11 cellular contexts compared by ENCODE assay signal in genomic region chr1:6455752-6456520, GRCh38. TPM values are rescaled to one million over a fixed set of nuclear protein-coding genes. Genes with fewer than 3 reads are reported as not detected.
DNase-seq lines count a peak whose midpoint lies in the region; ATAC-seq, FAIRE-seq and TF ChIP-seq lines count a peak whose summit lies in the region.
"Not testable (repeated sequence)": the region's sequence is repeated elsewhere in the genome, so short reads cannot be mapped to it uniquely, and the experiment has no call there.
"Had no signal": no experiment of that assay in that cellular context is flagged by ENCODE, and none has a peak within 500 bp of the region (broad histone marks: within the 10 kb centered on the region; RNA-seq: fewer than 3 reads in every experiment).

No MANE protein-coding gene starts in this region.

- not testable (repeated sequence) for H3K9ac ChIP-seq in astrocyte (ENCODE audit: low read length); endothelial cell of umbilical vein (replicated peaks; ENCODE audit: extremely low read depth, insufficient read depth, low read length)

- peaks cover 10% of the 10 kb centered on the region for H4K20me1 ChIP-seq in astrocyte (ENCODE audit: insufficient read depth, low read length)
- H4K20me1 ChIP-seq in endothelial cell of umbilical vein (replicated peaks; ENCODE audit: control insufficient read depth, extremely low read depth, insufficient read depth, low read length): not testable (repeated sequence)

- H3K79me2 ChIP-seq in astrocyte (ENCODE audit: insufficient read depth, low read length); endothelial cell of umbilical vein (ENCODE audit: control insufficient read depth, insufficient read depth, low read length): not testable (repeated sequence)

- ATAC-seq in naive thymus-derived CD4-positive, alpha-beta T cell: not testable (repeated sequence)

- not testable (repeated sequence) for H3K27ac ChIP-seq in astrocyte (ENCODE audit: low read depth, low read length); endothelial cell of umbilical vein (ENCODE audit: insufficient read depth, low read depth, low read length); naive thymus-derived CD4-positive, alpha-beta T cell (ENCODE audit: low read depth, low read length)

- H3K9me3 Mint-ChIP-seq in T-helper 2 cell treated with Interferon-gamma antibody and Interleukin-4, amounts not matched to agents 5 μg/mL and 100 μg/mL, for 36 hours; astrocyte (ENCODE audit: unreplicated experiment); naive thymus-derived CD4-positive, alpha-beta T cell: not testable (repeated sequence)

- peaks cover 47% of the 10 kb centered on the region for H3K27me3 Mint-ChIP-seq in T-helper 2 cell treated with Interferon-gamma antibody and Interleukin-4, amounts not matched to agents 5 μg/mL and 100 μg/mL, for 36 hours (ENCODE audit: low read depth)
- peaks cover 18% of the 10 kb centered on the region for H3K27me3 Mint-ChIP-seq in astrocyte (ENCODE audit: low read depth, unreplicated experiment)
- H3K27me3 Mint-ChIP-seq in naive thymus-derived CD4-positive, alpha-beta T cell: peaks cover 14 to 46% (median 20%) of the 10 kb centered on the region in 5 donors

- FAIRE-seq in HTR-8/SVneo (lab: Jason Lieb, UNC): peak; percentile 33
- not testable (repeated sequence) for FAIRE-seq in astrocyte (lab: Jason Lieb, UNC); endothelial cell of umbilical vein (lab: Jason Lieb, UNC)

- H3K27me3 ChIP-seq in astrocyte (ENCODE audit: insufficient read depth, low read length) (peaks cover 24% of the 10 kb centered on the region), endothelial cell of umbilical vein (ENCODE audit: control insufficient read depth in 2 of 2, insufficient read depth in 2 of 2, low read length in 2 of 2) (peaks cover 29 to 35% of the 10 kb centered on the region in 2 experiments)
- not testable (repeated sequence) for H3K27me3 ChIP-seq in naive thymus-derived CD4-positive, alpha-beta T cell (ENCODE audit: control insufficient read depth in 2 of 2, insufficient read depth in 2 of 2, low read length in 2 of 2)

- peak overlapping the region; percentile 47 for H2AFZ ChIP-seq in astrocyte (ENCODE audit: low read depth, low read length)
- H2AFZ ChIP-seq in endothelial cell of umbilical vein (ENCODE audit: low read depth, low read length): not testable (repeated sequence)

- H3K9me3 ChIP-seq in astrocyte (ENCODE audit: insufficient read depth, low read depth, low read length); endothelial cell of umbilical vein (replicated peaks; ENCODE audit: control insufficient read depth, insufficient read depth, low read length); naive thymus-derived CD4-positive, alpha-beta T cell (ENCODE audit: control insufficient read depth in 2 of 3, low read length in 3 of 3): not testable (repeated sequence)

- not testable (repeated sequence) for H3K9me1 ChIP-seq in endothelial cell of umbilical vein (replicated peaks; ENCODE audit: control insufficient read depth, extremely low read depth, insufficient read depth, low read length)

- TF ChIP-seq POLR2A in endothelial cell of umbilical vein (IDR thresholded peaks at IDR 0.05; ENCODE audit: low read depth, low read length): not testable (repeated sequence)

- H3K4me1 ChIP-seq in astrocyte (ENCODE audit: insufficient read depth, low read length); endothelial cell of umbilical vein (ENCODE audit: control insufficient read depth, extremely low read depth, insufficient read depth, low read length): not testable (repeated sequence)
- H3K4me1 ChIP-seq in naive thymus-derived CD4-positive, alpha-beta T cell (ENCODE audit: control insufficient read depth in 2 of 2, insufficient read depth in 2 of 2, low read length in 2 of 2): peaks cover 6 to 11% of the 10 kb centered on the region in 2 donors

- peak overlapping the region; percentile 20 for H3K27ac Mint-ChIP-seq in T-helper 2 cell treated with Interferon-gamma antibody and Interleukin-4, amounts not matched to agents 5 μg/mL and 100 μg/mL, for 36 hours
- H3K27ac Mint-ChIP-seq in astrocyte (ENCODE audit: unreplicated experiment): not testable (repeated sequence)
- H3K27ac Mint-ChIP-seq in naive thymus-derived CD4-positive, alpha-beta T cell: peak overlapping the region in 2 of 9 donors; percentile 33 to 78

- not testable (repeated sequence) for H3K36me3 Mint-ChIP-seq in T-helper 2 cell treated with Interferon-gamma antibody and Interleukin-4, amounts not matched to agents 5 μg/mL and 100 μg/mL, for 36 hours (ENCODE audit: low read depth); astrocyte (ENCODE audit: low read depth, unreplicated experiment)
- H3K36me3 Mint-ChIP-seq in naive thymus-derived CD4-positive, alpha-beta T cell: peaks cover 0 to 15% (median 5%) of the 10 kb centered on the region in 5 donors

- peak overlapping the region; percentile 48 for H3K4me2 ChIP-seq in astrocyte (ENCODE audit: low read length)
- H3K4me2 ChIP-seq in endothelial cell of umbilical vein (ENCODE audit: insufficient read depth, low read length): not testable (repeated sequence)

- CTCF ChIA-PET in endothelial cell of umbilical vein (lab: Charles Lee): interaction anchor here (1.1 to 1.5 kb wide), 2 partner anchors 18 to 33 kb away, joined by 4 read pairs; no protein-coding TSS in a partner anchor
- CTCF ChIA-PET in naive thymus-derived CD4-positive, alpha-beta T cell (lab: Charles Lee): interaction anchor here (1.0 to 2.4 kb wide), 6 partner anchors 8 to 22 kb away, joined by 3 to 15 read pairs (median 6); no protein-coding TSS in a partner anchor

- not testable (repeated sequence) for BruUV-seq in endothelial cell of umbilical vein (replicated peaks; lab: Mats Ljungman, UMichigan)

- not testable (repeated sequence) for TF ChIP-seq CTCF in astrocyte (IDR thresholded peaks at IDR 0.05; ENCODE audit: insufficient read depth, low read depth, low read length)
- TF ChIP-seq CTCF in endothelial cell of umbilical vein (IDR thresholded peaks at IDR 0.05; ENCODE audit: extremely low read depth in 1 of 2, insufficient read depth in 1 of 2, low read depth in 1 of 2, low read length in 2 of 2): peak in 1 of 2 donors; percentile 3

- peaks cover 20% of the 10 kb centered on the region for H3K4me1 Mint-ChIP-seq in T-helper 2 cell treated with Interferon-gamma antibody and Interleukin-4, amounts not matched to agents 5 μg/mL and 100 μg/mL, for 36 hours (ENCODE audit: low read depth)
- H3K4me1 Mint-ChIP-seq in astrocyte (ENCODE audit: low read depth, unreplicated experiment): not testable (repeated sequence)
- H3K4me1 Mint-ChIP-seq in naive thymus-derived CD4-positive, alpha-beta T cell: peaks cover 22 to 38% (median 33%) of the 10 kb centered on the region in 7 donors

- H3K4me3 Mint-ChIP-seq in T-helper 2 cell treated with Interferon-gamma antibody and Interleukin-4, amounts not matched to agents 5 μg/mL and 100 μg/mL, for 36 hours; astrocyte (ENCODE audit: unreplicated experiment): not testable (repeated sequence)
- peak overlapping the region in 8 of 10 donors; percentile 23 to 67 (median 53) for H3K4me3 Mint-ChIP-seq in naive thymus-derived CD4-positive, alpha-beta T cell

- DNase-seq in ELF-1 (ENCODE audit: low read depth, low spot score): peak; percentile 77
- not testable (repeated sequence) for DNase-seq in HTR-8/SVneo (ENCODE audit: insufficient read length, low spot score); T-helper 2 cell treated with Interferon-gamma antibody and Interleukin-4, amounts not matched to agents 5 μg/mL and 100 μg/mL, for 36 hours (ENCODE audit: low spot score); astrocyte (ENCODE audit: low read depth); endothelial cell of umbilical vein (ENCODE audit: low read depth, low spot score); naive thymus-derived CD4-positive, alpha-beta T cell

- intact Hi-C loops in endothelial cell of umbilical vein (cut with micrococcal nuclease): not testable (repeated sequence)
- intact Hi-C loops in naive thymus-derived CD4-positive, alpha-beta T cell (cut with micrococcal nuclease): loop anchor here in 1 of 2 donors (1.0 kb wide), 1 partner anchor 19 kb away; no protein-coding TSS in a partner anchor

- dilution Hi-C loops in endothelial cell of umbilical vein (cut with MboI; ENCODE audit: extremely low pct_ligation_motif_present, low sequenced_read_pairs): not testable (repeated sequence)

- not testable (repeated sequence) for H3K4me3 ChIP-seq in astrocyte (ENCODE audit: insufficient read depth, low read depth, low read length); endothelial cell of umbilical vein (replicated peaks in 1 of 3; ENCODE audit: insufficient read depth in 1 of 3, low read depth in 1 of 3, low read length in 3 of 3); naive thymus-derived CD4-positive, alpha-beta T cell (ENCODE audit: low read length)

- H3K36me3 ChIP-seq in astrocyte (ENCODE audit: insufficient read depth, low read length); endothelial cell of umbilical vein (ENCODE audit: control insufficient read depth in 2 of 2, extremely low read depth in 1 of 2, insufficient read depth in 2 of 2, low read length in 2 of 2); naive thymus-derived CD4-positive, alpha-beta T cell (ENCODE audit: control insufficient read depth in 2 of 3, insufficient read depth in 3 of 3, low read length in 3 of 3): not testable (repeated sequence)

- POLR2A ChIA-PET in endothelial cell of umbilical vein (lab: Charles Lee): interaction anchor here (0.7 kb wide), 1 partner anchor 12 kb away, joined by 3 read pairs; no protein-coding TSS in a partner anchor
- POLR2A ChIA-PET in naive thymus-derived CD4-positive, alpha-beta T cell (lab: Charles Lee): interaction anchor here (1.1 to 12.7 kb wide), 3 partner anchors 7 to 44 kb away, joined by 3 to 165 read pairs (median 4); partner anchors contain the start of gene TNFRSF25

RNA-seq across cellular contexts. Expression of gene TNFRSF25, which starts 10.0 kb away (rescaled TPM):
- total RNA-seq in astrocyte: 16.5 and 18.8 TPM in 2 replicates
- total RNA-seq in endothelial cell of umbilical vein: 33.9 and 48.7 TPM in 2 replicates
- polyA plus RNA-seq in endothelial cell of umbilical vein: 38.8 and 52.9 TPM in 2 replicates
- 8.5 and 11.8 TPM in 2 replicates for polyA plus RNA-seq in endothelial cell of umbilical vein (2011; cell fraction: cytosol; rRNA removed)
- polyA plus RNA-seq in endothelial cell of umbilical vein (2011; cell fraction: nucleus; rRNA removed): 247 and 252 TPM in 2 replicates
- polyA plus RNA-seq in endothelial cell of umbilical vein (2012): 18.0 and 27.4 TPM in 2 replicates
- 11.2 and 23.6 TPM in 2 replicates for polyA minus RNA-seq in endothelial cell of umbilical vein
- polyA minus RNA-seq in endothelial cell of umbilical vein (2011; cell fraction: cytosol; rRNA and poly(A)+ RNA removed): not detected
- 31.3 and 39.8 TPM in 2 replicates for polyA minus RNA-seq in endothelial cell of umbilical vein (2011; cell fraction: nucleus; rRNA and poly(A)+ RNA removed)
- total RNA-seq in naive thymus-derived CD4-positive, alpha-beta T cell: 100 to 1,000 TPM; 151 to 352 (median 179) TPM
- polyA plus RNA-seq in naive thymus-derived CD4-positive, alpha-beta T cell: 10 to 100 TPM; 17.3 to 40.5 TPM

RNA-seq across cellular contexts. Expression of gene ESPN, which starts 31.4 kb away (rescaled TPM):
- 0.66 and 0.96 TPM in 2 replicates for total RNA-seq in astrocyte
- 0.71 and 2.2 TPM in 2 replicates for total RNA-seq in endothelial cell of umbilical vein
- 0.46 and 0.54 TPM in 2 replicates for polyA plus RNA-seq in endothelial cell of umbilical vein
- polyA plus RNA-seq in endothelial cell of umbilical vein (2011; cell fraction: cytosol; rRNA removed): 0.07 and 0.17 TPM in 2 replicates
- polyA plus RNA-seq in endothelial cell of umbilical vein (2011; cell fraction: nucleus; rRNA removed): 0.76 and 0.80 TPM in 2 replicates
- polyA plus RNA-seq in endothelial cell of umbilical vein (2012): 0.71 and 0.75 TPM in 2 replicates
- 0.13 TPM in 1 of 2 replicates, not detected in the other for polyA minus RNA-seq in endothelial cell of umbilical vein
- polyA minus RNA-seq in endothelial cell of umbilical vein (2011; cell fraction: cytosol; rRNA and poly(A)+ RNA removed): 4.0 TPM
- 0.34 TPM in 1 of 2 replicates, not detected in the other for polyA minus RNA-seq in endothelial cell of umbilical vein (2011; cell fraction: nucleus; rRNA and poly(A)+ RNA removed)
- total RNA-seq in naive thymus-derived CD4-positive, alpha-beta T cell: 1 to 10 TPM in 4 of 5 experiments, under 1 TPM in 1; 0.85 to 2.9 (median 2.3) TPM
- under 1 TPM; 0.40 to 0.60 TPM for polyA plus RNA-seq in naive thymus-derived CD4-positive, alpha-beta T cell
- total RNA-seq: A673, RPMI7951 had no signal
- polyA plus RNA-seq: IgD-negative memory B cell had no signal

RNA-seq across cellular contexts. Expression of gene PLEKHG5, which starts 35.5 kb away (rescaled TPM):
- total RNA-seq in astrocyte: 23.0 and 25.1 TPM in 2 replicates
- total RNA-seq in endothelial cell of umbilical vein: 56.9 and 68.3 TPM in 2 replicates
- 30.6 and 40.8 TPM in 2 replicates for polyA plus RNA-seq in endothelial cell of umbilical vein
- polyA plus RNA-seq in endothelial cell of umbilical vein (2011; cell fraction: cytosol; rRNA removed): 15.3 and 21.4 TPM in 2 replicates
- 140 and 157 TPM in 2 replicates for polyA plus RNA-seq in endothelial cell of umbilical vein (2011; cell fraction: nucleus; rRNA removed)
- 25.4 and 32.1 TPM in 2 replicates for polyA plus RNA-seq in endothelial cell of umbilical vein (2012)
- polyA minus RNA-seq in endothelial cell of umbilical vein: 24.3 and 28.8 TPM in 2 replicates
- 1.3 TPM for polyA minus RNA-seq in endothelial cell of umbilical vein (2011; cell fraction: cytosol; rRNA and poly(A)+ RNA removed)
- 33.5 and 67.5 TPM in 2 replicates for polyA minus RNA-seq in endothelial cell of umbilical vein (2011; cell fraction: nucleus; rRNA and poly(A)+ RNA removed)
- total RNA-seq in naive thymus-derived CD4-positive, alpha-beta T cell: 10 to 100 TPM in 3 of 5 experiments, 1 to 10 TPM in 2; 2.2 to 15.6 (median 11.7) TPM
- 1 to 10 TPM in 1 of 2 donors, not detected in 1; 2.0 TPM for polyA plus RNA-seq in naive thymus-derived CD4-positive, alpha-beta T cell
- polyA plus RNA-seq: IgD-negative memory B cell had no signal

RNA-seq across cellular contexts. Expression of gene HES2, which starts 36.2 kb away (rescaled TPM):
- total RNA-seq in astrocyte (0.94 and 3.0 TPM in 2 replicates), endothelial cell of umbilical vein (9.4 and 13.3 TPM in 2 replicates)
- polyA plus RNA-seq in endothelial cell of umbilical vein: 3.6 and 3.7 TPM in 2 replicates
- 2.7 and 2.9 TPM in 2 replicates for polyA plus RNA-seq in endothelial cell of umbilical vein (2011; cell fraction: cytosol; rRNA removed)
- 2.1 and 3.5 TPM in 2 replicates for polyA plus RNA-seq in endothelial cell of umbilical vein (2011; cell fraction: nucleus; rRNA removed)
- polyA plus RNA-seq in endothelial cell of umbilical vein (2012): 4.7 and 12.3 TPM in 2 replicates
- 2.0 and 2.4 TPM in 2 replicates for polyA minus RNA-seq in endothelial cell of umbilical vein
- 6.2 TPM for polyA minus RNA-seq in endothelial cell of umbilical vein (2011; cell fraction: cytosol; rRNA and poly(A)+ RNA removed)
- 1.4 and 1.5 TPM in 2 replicates for polyA minus RNA-seq in endothelial cell of umbilical vein (2011; cell fraction: nucleus; rRNA and poly(A)+ RNA removed)
- total RNA-seq in naive thymus-derived CD4-positive, alpha-beta T cell: under 1 TPM in 1 of 5 experiments, not detected in 4; 0.56 TPM
- not detected for polyA plus RNA-seq in naive thymus-derived CD4-positive, alpha-beta T cell
- total RNA-seq: A673, Right ventricle myocardium inferior, SJCRH30 had no signal
- polyA plus RNA-seq: IgD-negative memory B cell had no signal
